ENCODE assay signal across 23 cellular contexts in genomic region chr11:75633409-75634011, GRCh38. TPM values are rescaled to one million over a fixed set of nuclear protein-coding genes. Genes with fewer than 3 reads are reported as not detected.
DNase-seq lines count a peak whose midpoint lies in the region; ATAC-seq, FAIRE-seq and TF ChIP-seq lines count a peak whose summit lies in the region.
"Had no signal": no experiment of that assay in that cellular context is flagged by ENCODE, and none has a peak within 500 bp of the region (broad histone marks: within the 10 kb centered on the region; RNA-seq: fewer than 3 reads in every experiment).

No MANE protein-coding gene starts in this region.

- peaks cover 5% of the 10 kb centered on the region for H3K27me3 Mint-ChIP-seq in glutamatergic neuron (ENCODE audit: unreplicated experiment)
- H3K27me3 Mint-ChIP-seq in neural progenitor cell (ENCODE audit: insufficient read depth, low read depth): no peaks in the 10 kb centered on the region
- peaks cover 39% of the 10 kb centered on the region for H3K27me3 Mint-ChIP-seq in CD8-positive, alpha-beta T cell (ENCODE audit: low read depth)

- H3K4me1 Mint-ChIP-seq in glutamatergic neuron (ENCODE audit: low read depth, unreplicated experiment) (peaks cover 74% of the 10 kb centered on the region), neural progenitor cell (peaks cover 80% of the 10 kb centered on the region)
- H3K4me1 Mint-ChIP-seq in CD8-positive, alpha-beta T cell (ENCODE audit: low read depth): no peaks in the 10 kb centered on the region
- H3K4me1 Mint-ChIP-seq: activated CD8-positive, alpha-beta memory T cell treated with anti-CD3 and anti-CD28 coated beads, Interleukin-2, amount 10 ng/mL, durations not matched to agents 7 days and 5 days; CD8-positive, alpha-beta memory T cell; memory B cell had no signal

- H3K36me3 Mint-ChIP-seq in glutamatergic neuron (ENCODE audit: unreplicated experiment) (no peaks in the 10 kb centered on the region), neural progenitor cell (peaks cover 13% of the 10 kb centered on the region)
- H3K36me3 Mint-ChIP-seq in CD8-positive, alpha-beta T cell: no peaks in the 10 kb centered on the region
- H3K36me3 Mint-ChIP-seq: activated CD8-positive, alpha-beta memory T cell treated with anti-CD3 and anti-CD28 coated beads, Interleukin-2, amount 10 ng/mL, durations not matched to agents 7 days and 5 days; CD8-positive, alpha-beta memory T cell; memory B cell had no signal

- peak overlapping the region; percentile 59 for H2AFZ ChIP-seq in neural progenitor cell (replicated peaks)

- no peak overlapping the region for H3K4me3 ChIP-seq in neural progenitor cell
- no peak overlapping the region for H3K4me3 ChIP-seq in CD8-positive, alpha-beta T cell (ENCODE audit: low read depth, low read length)
- H3K4me3 ChIP-seq: dorsolateral prefrontal cortex, prostate gland had no signal

- ATAC-seq in Right ventricle myocardium superior (ENCODE audit: poor library complexity): no peak
- ATAC-seq in CD8-positive, alpha-beta T cell: no peak
- ATAC-seq: activated CD8-positive, alpha-beta memory T cell treated with anti-CD3 and anti-CD28 coated beads, Interleukin-2, amount 10 ng/mL, durations not matched to agents 7 days and 5 days had no signal

- H3K9ac ChIP-seq in neural progenitor cell: no peak overlapping the region

- no peaks in the 10 kb centered on the region for H3K27me3 ChIP-seq in neural progenitor cell
- no peaks in the 10 kb centered on the region for H3K27me3 ChIP-seq in CD8-positive, alpha-beta T cell (ENCODE audit: insufficient read depth, low read length)
- H3K27me3 ChIP-seq: dorsolateral prefrontal cortex had no signal

- H3K27ac Mint-ChIP-seq in glutamatergic neuron (ENCODE audit: unreplicated experiment): peak overlapping the region; percentile 67
- H3K27ac Mint-ChIP-seq in neural progenitor cell: peak overlapping the region; percentile 58
- H3K27ac Mint-ChIP-seq in CD8-positive, alpha-beta T cell: no peak overlapping the region
- H3K27ac Mint-ChIP-seq: activated CD8-positive, alpha-beta memory T cell treated with anti-CD3 and anti-CD28 coated beads, Interleukin-2, amount 10 ng/mL, durations not matched to agents 7 days and 5 days; memory B cell had no signal

- H3K27ac ChIP-seq in neural progenitor cell: peak overlapping the region; percentile 18
- H3K27ac ChIP-seq in CD8-positive, alpha-beta T cell (ENCODE audit: low read depth, low read length): no peak overlapping the region
- H3K27ac ChIP-seq: dorsolateral prefrontal cortex, prostate gland had no signal

- H3K9me3 Mint-ChIP-seq in glutamatergic neuron (ENCODE audit: unreplicated experiment) (peaks cover 5% of the 10 kb centered on the region), neural progenitor cell (no peaks in the 10 kb centered on the region)
- H3K9me3 Mint-ChIP-seq in CD8-positive, alpha-beta T cell: no peaks in the 10 kb centered on the region
- H3K9me3 Mint-ChIP-seq: CD8-positive, alpha-beta memory T cell; memory B cell had no signal

- intact Hi-C loops in Right ventricle myocardium superior (cut with DNase I): no loop called here
- intact Hi-C loops in CD8-positive, alpha-beta T cell (cut with DNase I, micrococcal nuclease): no loop called here

- H3K9me3 ChIP-seq in neural progenitor cell (ENCODE audit: low read depth): no peaks in the 10 kb centered on the region
- no peaks in the 10 kb centered on the region for H3K9me3 ChIP-seq in CD8-positive, alpha-beta T cell (ENCODE audit: low read length)
- H3K9me3 ChIP-seq: prostate gland had no signal

- TF ChIP-seq CTCF in D721Med (IDR thresholded peaks at IDR 0.05; ENCODE audit: insufficient read depth, missing control alignments): no peak
- TF ChIP-seq CTCF in glutamatergic neuron (IDR thresholded peaks at IDR 0.05; ENCODE audit: partially characterized antibody, unreplicated experiment): no peak
- TF ChIP-seq CTCF in neural progenitor cell (IDR thresholded peaks at IDR 0.05): no peak
- TF ChIP-seq CTCF in CD8-positive, alpha-beta T cell (IDR thresholded peaks at IDR 0.05): no peak

- CTCF ChIA-PET in CD8-positive, alpha-beta T cell (lab: Charles Lee): no interaction called here

- peak; percentile 76 for FAIRE-seq in D721Med (lab: Jason Lieb, UNC)
- FAIRE-seq: GM18507 had no signal

- H4K20me1 ChIP-seq in neural progenitor cell (ENCODE audit: low read depth): no peaks in the 10 kb centered on the region

- H3K4me3 Mint-ChIP-seq in glutamatergic neuron (ENCODE audit: unreplicated experiment): peak overlapping the region; percentile 77
- no peak overlapping the region for H3K4me3 Mint-ChIP-seq in neural progenitor cell
- no peak overlapping the region for H3K4me3 Mint-ChIP-seq in CD8-positive, alpha-beta T cell
- H3K4me3 Mint-ChIP-seq: activated CD8-positive, alpha-beta memory T cell treated with anti-CD3 and anti-CD28 coated beads, Interleukin-2, amount 10 ng/mL, durations not matched to agents 7 days and 5 days; CD8-positive, alpha-beta memory T cell; memory B cell had no signal

- H3F3A ChIP-seq in neural progenitor cell (ENCODE audit: low read depth): peaks cover 7% of the 10 kb centered on the region

- peaks cover 47% of the 10 kb centered on the region for H3K4me1 ChIP-seq in neural progenitor cell
- H3K4me1 ChIP-seq in CD8-positive, alpha-beta T cell (ENCODE audit: insufficient read depth, low read length): no peaks in the 10 kb centered on the region
- H3K4me1 ChIP-seq: prostate gland had no signal

- POLR2A ChIA-PET in CD8-positive, alpha-beta T cell (lab: Charles Lee): no interaction called here

- H3K79me2 ChIP-seq in neural progenitor cell (ENCODE audit: low read depth): no peaks in the 10 kb centered on the region

- H3K4me2 ChIP-seq in neural progenitor cell: peak overlapping the region; percentile 40

- no peak for DNase-seq in D721Med (ENCODE audit: insufficient read length, low spot score)
- DNase-seq in NCI-H82 treated with DMSO at 0.1 percent for 48 hours (lab: John Stamatoyannopoulos, UW; ENCODE audit: unreplicated experiment): peak; percentile 88
- no peak for DNase-seq in glutamatergic neuron
- DNase-seq in neural progenitor cell (ENCODE audit: low spot score): peak; percentile 47
- DNase-seq in Right ventricle myocardium superior: no peak
- no peak for DNase-seq in effector CD4-positive, alpha-beta T cell
- DNase-seq in CD8-positive, alpha-beta T cell: no peak
- DNase-seq in NCI-H1417 (lab: John Stamatoyannopoulos, UW): no peak
- DNase-seq: activated CD8-positive, alpha-beta memory T cell treated with anti-CD3 and anti-CD28 coated beads, Interleukin-2, amount 10 ng/mL, durations not matched to agents 7 days and 5 days; activated naive CD4-positive, alpha-beta T cell; activated T-cell treated with anti-CD3 and anti-CD28 coated beads, Interleukin-2, amount 50 U/mL, for 48 hours; CD8-positive, alpha-beta memory T cell; DMS79 treated with DMSO at 0.1 percent for 48 hours; dorsolateral prefrontal cortex; Karpas-422; NCI-H1436; NCI-H345; NCI-H774; stimulated activated naive CD4-positive, alpha-beta T cell treated with Interleukin-2 at 50 U/mL for 16 hours had no signal

- H3K36me3 ChIP-seq in neural progenitor cell: no peaks in the 10 kb centered on the region
- H3K36me3 ChIP-seq in CD8-positive, alpha-beta T cell (ENCODE audit: insufficient read depth, low read length): no peaks in the 10 kb centered on the region
- H3K36me3 ChIP-seq: prostate gland had no signal

RNA-seq across cellular contexts. Expression of gene MAP6, which starts 35.3 kb away (rescaled TPM):
- total RNA-seq in glutamatergic neuron (ENCODE audit: unreplicated experiment) (313 TPM), neural progenitor cell (ENCODE audit: low replicate concordance) (9.7 and 9.9 TPM in 2 replicates), Right ventricle myocardium superior (4.9 TPM)
- not detected for total RNA-seq in CD8-positive, alpha-beta T cell
- total RNA-seq: A673 had no signal

Comparison
In these comparisons a context has a peak if more than half of its experiments do, and no peak if none do; other contexts are left out.
1. DNase-seq: peak in NCI-H82 treated with DMSO at 0.1 percent for 48 hours (single experiment) and neural progenitor cell (single experiment); none in D721Med (single experiment), glutamatergic neuron (single experiment), Right ventricle myocardium superior (single experiment), effector CD4-positive, alpha-beta T cell (single experiment), CD8-positive, alpha-beta T cell (0 of 7) and NCI-H1417 (0 of 3).
2. RNA of gene MAP6, which starts 35.3 kb away (total RNA-seq): 313 TPM in glutamatergic neuron (single experiment); 9.7 to 9.9 TPM in neural progenitor cell, 4.9 TPM in Right ventricle myocardium superior (single experiment) and not detected in CD8-positive, alpha-beta T cell; every median in the first group is over 10 times any median in the second.